1 cellular context compared by ENCODE assay signal in the genomic region with DNA sequence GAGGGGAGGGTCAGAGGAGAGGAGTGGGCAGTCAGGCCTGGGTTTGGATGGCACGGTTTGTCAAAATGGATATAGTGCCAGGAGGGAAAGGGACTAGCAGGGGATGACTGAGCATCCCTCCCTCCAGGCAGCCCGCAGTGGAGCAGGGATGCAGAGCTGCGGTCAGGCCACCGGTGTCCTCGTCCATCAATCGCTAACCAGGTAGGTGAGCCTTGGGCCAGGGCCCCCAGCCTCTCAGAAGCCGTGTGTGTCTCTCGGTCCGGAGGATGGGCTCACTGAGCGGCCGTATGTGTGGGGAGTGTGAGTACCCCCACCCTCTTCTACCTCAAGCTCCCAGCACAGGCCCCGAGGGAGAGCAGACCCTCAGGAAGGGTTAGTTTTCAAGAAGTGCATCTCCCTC.
TF ChIP-seq lines count a peak whose summit lies in the region.

No MANE protein-coding gene starts in this region.

TF ChIP-seq in K562, 482 proteins besides CTCF, POLR2A, EP300 and RAD21 (continued from another document):
- TF ChIP-seq, protein P1, sequence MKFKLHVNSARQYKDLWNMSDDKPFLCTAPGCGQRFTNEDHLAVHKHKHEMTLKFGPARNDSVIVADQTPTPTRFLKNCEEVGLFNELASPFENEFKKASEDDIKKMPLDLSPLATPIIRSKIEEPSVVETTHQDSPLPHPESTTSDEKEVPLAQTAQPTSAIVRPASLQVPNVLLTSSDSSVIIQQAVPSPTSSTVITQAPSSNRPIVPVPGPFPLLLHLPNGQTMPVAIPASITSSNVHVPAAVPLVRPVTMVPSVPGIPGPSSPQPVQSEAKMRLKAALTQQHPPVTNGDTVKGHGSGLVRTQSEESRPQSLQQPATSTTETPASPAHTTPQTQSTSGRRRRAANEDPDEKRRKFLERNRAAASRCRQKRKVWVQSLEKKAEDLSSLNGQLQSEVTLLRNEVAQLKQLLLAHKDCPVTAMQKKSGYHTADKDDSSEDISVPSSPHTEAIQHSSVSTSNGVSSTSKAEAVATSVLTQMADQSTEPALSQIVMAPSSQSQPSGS (CRISPR knock-in tag; IDR thresholded peaks at IDR 0.05) = no peak
- TF ChIP-seq KAT8 (IDR thresholded peaks at IDR 0.05; ENCODE audit: low read depth) (no peak), HDAC1 (IDR thresholded peaks at IDR 0.05) (no peak)
TF ChIP-seq in K562: peak in this region for 0.
